13 cellular contexts compared by ENCODE assay signal in the genomic region with DNA sequence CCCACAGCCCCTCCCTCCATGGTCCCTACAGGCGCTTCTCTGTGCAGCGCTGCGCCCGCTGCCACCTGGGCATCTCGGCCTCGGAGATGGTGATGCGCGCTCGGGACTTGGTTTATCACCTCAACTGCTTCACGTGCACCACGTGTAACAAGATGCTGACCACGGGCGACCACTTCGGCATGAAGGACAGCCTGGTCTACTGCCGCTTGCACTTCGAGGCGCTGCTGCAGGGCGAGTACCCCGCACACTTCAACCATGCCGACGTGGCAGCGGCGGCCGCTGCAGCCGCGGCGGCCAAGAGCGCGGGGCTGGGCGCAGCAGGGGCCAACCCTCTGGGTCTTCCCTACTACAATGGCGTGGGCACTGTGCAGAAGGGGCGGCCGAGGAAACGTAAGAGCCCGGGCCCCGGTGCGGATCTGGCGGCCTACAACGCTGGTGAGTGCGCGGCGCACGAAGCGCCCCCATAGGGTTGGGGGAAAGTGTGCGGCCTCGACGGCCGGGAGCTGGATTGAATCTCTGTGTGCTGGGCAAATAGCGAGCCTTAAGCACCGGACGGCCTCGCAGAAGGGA. TPM values are rescaled to one million over a fixed set of nuclear protein-coding genes. Genes with fewer than 3 reads are reported as not detected.
A peak's percentile ranks its signal among the peaks of the same experiment; 100 is the strongest.
DNase-seq lines count a peak whose midpoint lies in the region; ATAC-seq and TF ChIP-seq lines count a peak whose summit lies in the region.
"Had no signal": no experiment of that assay in that cellular context is flagged by ENCODE, and none has a peak within 500 bp of the region (broad histone marks: within the 10 kb centered on the region; RNA-seq: fewer than 3 reads in every experiment).

No MANE protein-coding gene starts in this region.

- no peaks in the 10 kb centered on the region for H3K9me3 Mint-ChIP-seq in activated T-cell treated with anti-CD3 and anti-CD28 coated beads, Interleukin-2, amount 50 U/mL, for 72 hours
- H3K9me3 Mint-ChIP-seq in activated T-cell treated with anti-CD3 and anti-CD28 coated beads, Interleukin-2, amount 50 U/mL, for 4 hours = no peaks in the 10 kb centered on the region
- H3K9me3 Mint-ChIP-seq in activated CD8-positive, alpha-beta T cell treated with anti-CD3 and anti-CD28 coated beads for 36 hours = no peaks in the 10 kb centered on the region

- peaks cover 29% of the 10 kb centered on the region for H3K4me1 ChIP-seq in iPS-18a (ENCODE audit: control insufficient read depth, low read depth, low read length)

- ATAC-seq in activated T-cell treated with anti-CD3 and anti-CD28 coated beads, Interleukin-2, amount 50 U/mL, for 72 hours (replicated peaks in 1 of 2) = no peak
- no peak for ATAC-seq in activated T-cell treated with anti-CD3 and anti-CD28 coated beads, Interleukin-2, amount 50 U/mL, for 4 hours
- ATAC-seq in activated CD8-positive, alpha-beta T cell treated with anti-CD3 and anti-CD28 coated beads for 36 hours = no peak
- ATAC-seq: heart right ventricle had no signal

- H3K27me3 ChIP-seq in iPS-18a (ENCODE audit: control insufficient read depth, insufficient read depth, low read length) = peaks cover 98% of the 10 kb centered on the region

- H3K27ac ChIP-seq in iPS-18a (ENCODE audit: low read length) = no peak overlapping the region
- H3K27ac ChIP-seq: heart right ventricle, right atrium auricular region, tibial nerve had no signal

- POLR2A ChIA-PET in activated CD8-positive, alpha-beta T cell treated with anti-CD3 and anti-CD28 coated beads for 36 hours (lab: Charles Lee) = no interaction called here

- intact Hi-C loops in activated CD8-positive, alpha-beta T cell treated with anti-CD3 and anti-CD28 coated beads for 36 hours (cut with micrococcal nuclease) = no loop called here

- H3K4me3 Mint-ChIP-seq in activated T-cell treated with anti-CD3 and anti-CD28 coated beads, Interleukin-2, amount 50 U/mL, for 72 hours = peak overlapping the region; percentile 36 to 45
- no peak overlapping the region for H3K4me3 Mint-ChIP-seq in activated T-cell treated with anti-CD3 and anti-CD28 coated beads, Interleukin-2, amount 50 U/mL, for 4 hours
- H3K4me3 Mint-ChIP-seq in activated CD8-positive, alpha-beta T cell treated with anti-CD3 and anti-CD28 coated beads for 36 hours = peak overlapping the region; percentile 7

- CTCF ChIA-PET in activated CD8-positive, alpha-beta T cell treated with anti-CD3 and anti-CD28 coated beads for 36 hours (lab: Charles Lee) = no interaction called here

- H3K36me3 ChIP-seq in iPS-18a (ENCODE audit: control insufficient read depth, low read depth, low read length) = no peaks in the 10 kb centered on the region
- H3K36me3 ChIP-seq: heart right ventricle, right atrium auricular region, tibial nerve had no signal

- H3K36me3 Mint-ChIP-seq in activated T-cell treated with anti-CD3 and anti-CD28 coated beads, Interleukin-2, amount 50 U/mL, for 72 hours (ENCODE audit: insufficient read depth in 2 of 2) = peaks cover 1 to 3% of the 10 kb centered on the region in 2 donors
- H3K36me3 Mint-ChIP-seq in activated T-cell treated with anti-CD3 and anti-CD28 coated beads, Interleukin-2, amount 50 U/mL, for 4 hours (ENCODE audit: insufficient read depth) = no peaks in the 10 kb centered on the region
- peaks cover 2% of the 10 kb centered on the region for H3K36me3 Mint-ChIP-seq in activated CD8-positive, alpha-beta T cell treated with anti-CD3 and anti-CD28 coated beads for 36 hours (ENCODE audit: low read depth)

- no peak overlapping the region for H3K9ac ChIP-seq in iPS-18a (ENCODE audit: low read length)

- TF ChIP-seq CTCF in activated CD8-positive, alpha-beta T cell treated with anti-CD3 and anti-CD28 coated beads for 36 hours (IDR thresholded peaks at IDR 0.05) = no peak
- peak; percentile 11 for TF ChIP-seq CTCF in retinal pigment epithelial cell (conservative IDR thresholded peaks at IDR 0.05; ENCODE audit: low read depth, low read length)

- DNase-seq in activated T-cell treated with anti-CD3 and anti-CD28 coated beads, Interleukin-2, amount 50 U/mL, for 72 hours = no peak
- DNase-seq in activated T-cell treated with anti-CD3 and anti-CD28 coated beads, Interleukin-2, amount 50 U/mL, for 4 hours = no peak
- DNase-seq in activated CD8-positive, alpha-beta T cell treated with anti-CD3 and anti-CD28 coated beads for 36 hours = no peak
- DNase-seq in retinal pigment epithelial cell (ENCODE audit: low read depth) (no peak), SIG-M5 (lab: John Stamatoyannopoulos, UW) (no peak), NCI-H345 (lab: John Stamatoyannopoulos, UW) (no peak)
- no peak for DNase-seq in activated CD4-positive, alpha-beta T cell treated with anti-CD3 and anti-CD28 coated beads for 1 hour
- DNase-seq: Calu3; heart right ventricle; stimulated activated CD4-positive, alpha-beta T cell treated with anti-CD3 and anti-CD28 coated beads, Interleukin-2, amount 100 ng/mL, for 24 hours had no signal

- peaks cover 62% of the 10 kb centered on the region for H3K27me3 Mint-ChIP-seq in activated T-cell treated with anti-CD3 and anti-CD28 coated beads, Interleukin-2, amount 50 U/mL, for 72 hours (ENCODE audit: low read depth)
- H3K27me3 Mint-ChIP-seq in activated T-cell treated with anti-CD3 and anti-CD28 coated beads, Interleukin-2, amount 50 U/mL, for 4 hours (ENCODE audit: low read depth) = peaks cover 66% of the 10 kb centered on the region
- H3K27me3 Mint-ChIP-seq in activated CD8-positive, alpha-beta T cell treated with anti-CD3 and anti-CD28 coated beads for 36 hours = peaks cover 65% of the 10 kb centered on the region

- H3K9me3 ChIP-seq in iPS-18a (ENCODE audit: control insufficient read depth, low read depth, low read length) = no peaks in the 10 kb centered on the region
- H3K9me3 ChIP-seq: heart right ventricle, right atrium auricular region, tibial nerve had no signal

- H3K4me1 Mint-ChIP-seq in activated T-cell treated with anti-CD3 and anti-CD28 coated beads, Interleukin-2, amount 50 U/mL, for 72 hours (ENCODE audit: low read depth) = peaks cover 31% of the 10 kb centered on the region
- H3K4me1 Mint-ChIP-seq in activated T-cell treated with anti-CD3 and anti-CD28 coated beads, Interleukin-2, amount 50 U/mL, for 4 hours (ENCODE audit: low read depth) = peaks cover 29% of the 10 kb centered on the region
- H3K4me1 Mint-ChIP-seq in activated CD8-positive, alpha-beta T cell treated with anti-CD3 and anti-CD28 coated beads for 36 hours (ENCODE audit: low read depth) = peaks cover 29% of the 10 kb centered on the region

- peak overlapping the region; percentile 82 for H3K27ac Mint-ChIP-seq in activated T-cell treated with anti-CD3 and anti-CD28 coated beads, Interleukin-2, amount 50 U/mL, for 72 hours
- H3K27ac Mint-ChIP-seq in activated CD8-positive, alpha-beta T cell treated with anti-CD3 and anti-CD28 coated beads for 36 hours = no peak overlapping the region

- H3K4me3 ChIP-seq in iPS-18a (ENCODE audit: low read length) (peak overlapping the region; percentile 13), retinal pigment epithelial cell (ENCODE audit: low read length) (peak overlapping the region; percentile 97)
- H3K4me3 ChIP-seq: heart right ventricle, right atrium auricular region, tibial nerve had no signal

RNA-seq across cellular contexts. Expression of gene LHX2, which starts 3.6 kb away (rescaled TPM):
- total RNA-seq in activated T-cell treated with anti-CD3 and anti-CD28 coated beads, Interleukin-2, amount 50 U/mL, for 72 hours = not detected
- under 1 TPM in 1 of 3 donors, not detected in 2; 0.10 TPM for total RNA-seq in activated T-cell treated with anti-CD3 and anti-CD28 coated beads, Interleukin-2, amount 50 U/mL, for 4 hours
- total RNA-seq in activated CD8-positive, alpha-beta T cell treated with anti-CD3 and anti-CD28 coated beads for 36 hours = not detected
- total RNA-seq: Calu3, tibial nerve had no signal
